35 cellular contexts compared by ENCODE assay signal in the genomic region with DNA sequence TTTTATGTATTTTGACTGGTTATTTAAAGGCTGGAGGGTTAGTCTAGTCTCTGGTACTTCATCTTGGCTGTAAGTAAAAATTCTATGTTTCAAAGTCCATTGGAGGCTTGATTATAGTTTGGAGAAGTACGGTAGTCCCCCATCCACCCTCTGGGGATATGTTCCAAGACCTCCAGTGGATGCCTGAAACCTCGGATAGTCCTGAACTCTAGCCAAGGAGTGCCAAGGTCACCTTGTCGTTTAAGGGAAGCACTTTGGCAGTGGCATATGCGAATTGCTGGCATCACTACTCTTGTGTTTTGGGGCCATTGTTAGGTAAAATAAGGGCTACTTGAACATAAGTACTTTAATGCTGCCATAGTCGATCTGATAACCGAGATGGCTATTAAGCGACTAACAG. TPM values are rescaled to one million over a fixed set of nuclear protein-coding genes. Genes with fewer than 3 reads are reported as not detected.
"Had no signal": no experiment of that assay in that cellular context is flagged by ENCODE, and none has a peak within 500 bp of the region (broad histone marks: within the 10 kb centered on the region; RNA-seq: fewer than 3 reads in every experiment).

No MANE protein-coding gene starts in this region.

- H3K4me3 ChIP-seq: ascending aorta, MG63, PC-9, SJCRH30, SK-N-MC had no signal

- H3K27me3 ChIP-seq: ascending aorta, MG63, SJCRH30 had no signal

- ATAC-seq: activated CD4-positive, alpha-beta T cell treated with anti-CD3 and anti-CD28 coated beads for 36 hours; activated CD4-positive, CD25-positive, alpha-beta regulatory T cell treated with anti-CD3 and anti-CD28 coated beads, Interleukin-2, amount 50 U/mL, for 24 hours; activated CD8-positive, alpha-beta memory T cell treated with anti-CD3 and anti-CD28 coated beads, Interleukin-2, amount 10 ng/mL, durations not matched to agents 7 days and 5 days had no signal

- H3K27me3 Mint-ChIP-seq: activated CD4-positive, alpha-beta memory T cell treated with anti-CD3 and anti-CD28 coated beads, Interleukin-2, amount 10 ng/mL, durations not matched to agents 7 days and 5 days; activated CD4-positive, alpha-beta T cell treated with anti-CD3 and anti-CD28 coated beads for 36 hours; activated CD8-positive, alpha-beta memory T cell treated with anti-CD3 and anti-CD28 coated beads, Interleukin-2, amount 10 ng/mL, durations not matched to agents 7 days and 5 days; activated naive CD4-positive, alpha-beta T cell treated with anti-CD3 and anti-CD28 coated beads, Interleukin-2, amount 50 U/mL, for 24 hours; activated naive CD8-positive, alpha-beta T cell treated with anti-CD3 and anti-CD28 coated beads, Interleukin-2, amount 10 ng/mL, durations not matched to agents 7 days and 5 days had no signal

- FAIRE-seq: RCC 7860 had no signal

- H3K9me3 Mint-ChIP-seq: activated CD4-positive, alpha-beta memory T cell treated with anti-CD3 and anti-CD28 coated beads, Interleukin-2, amount 10 ng/mL, durations not matched to agents 7 days and 5 days; activated naive CD4-positive, alpha-beta T cell treated with anti-CD3 and anti-CD28 coated beads, Interleukin-2, amount 50 U/mL, for 24 hours; activated naive CD8-positive, alpha-beta T cell treated with anti-CD3 and anti-CD28 coated beads, Interleukin-2, amount 10 ng/mL, durations not matched to agents 7 days and 5 days; activated T-helper 2 cell treated with anti-CD3 and anti-CD28 coated beads, Interferon-gamma antibody, Interleukin-2, Interleukin-4, amounts not matched to agents 10 μg/mL and 5 μg/mL and 100 μg/mL, durations not matched to agents 14 hours and 24 hours and 36 hours had no signal

- H3K4me3 Mint-ChIP-seq: activated CD4-positive, alpha-beta memory T cell treated with anti-CD3 and anti-CD28 coated beads, Interleukin-2, amount 10 ng/mL, durations not matched to agents 7 days and 5 days; activated CD4-positive, alpha-beta T cell treated with anti-CD3 and anti-CD28 coated beads for 36 hours; activated CD8-positive, alpha-beta memory T cell treated with anti-CD3 and anti-CD28 coated beads, Interleukin-2, amount 10 ng/mL, durations not matched to agents 7 days and 5 days; activated naive CD4-positive, alpha-beta T cell treated with anti-CD3 and anti-CD28 coated beads, Interleukin-2, amount 50 U/mL, for 24 hours; activated naive CD8-positive, alpha-beta T cell treated with anti-CD3 and anti-CD28 coated beads, Interleukin-2, amount 10 ng/mL, durations not matched to agents 7 days and 5 days had no signal

- H3K27ac Mint-ChIP-seq: activated CD4-positive, alpha-beta memory T cell treated with anti-CD3 and anti-CD28 coated beads, Interleukin-2, amount 10 ng/mL, durations not matched to agents 7 days and 5 days; activated CD4-positive, alpha-beta T cell treated with anti-CD3 and anti-CD28 coated beads for 36 hours; activated naive CD4-positive, alpha-beta T cell treated with anti-CD3 and anti-CD28 coated beads, Interleukin-2, amount 50 U/mL, for 24 hours; activated naive CD8-positive, alpha-beta T cell treated with anti-CD3 and anti-CD28 coated beads, Interleukin-2, amount 10 ng/mL, durations not matched to agents 7 days and 5 days; activated T-helper 2 cell treated with anti-CD3 and anti-CD28 coated beads, Interferon-gamma antibody, Interleukin-2, Interleukin-4, amounts not matched to agents 10 μg/mL and 5 μg/mL and 100 μg/mL, durations not matched to agents 14 hours and 24 hours and 36 hours had no signal

- DNase-seq: activated CD4-positive, alpha-beta memory T cell treated with anti-CD3 and anti-CD28 coated beads, Interleukin-2, amount 10 ng/mL, durations not matched to agents 7 days and 5 days; activated CD4-positive, alpha-beta T cell treated with anti-CD3 and anti-CD28 coated beads for 36 hours; activated CD8-positive, alpha-beta memory T cell treated with anti-CD3 and anti-CD28 coated beads for 24 hours; activated CD8-positive, alpha-beta memory T cell treated with anti-CD3 and anti-CD28 coated beads, Interleukin-2, amount 10 ng/mL, durations not matched to agents 7 days and 5 days; activated CD8-positive, alpha-beta memory T cell treated with anti-CD3 and anti-CD28 coated beads, Interleukin-2, amount 50 U/mL, for 48 hours; activated gamma-delta T cell; activated naive CD4-positive, alpha-beta T cell treated with Interleukin-2 at 50 U/mL for 16 hours; activated naive CD8-positive, alpha-beta T cell treated with anti-CD3 and anti-CD28 coated beads, Interleukin-2, amount 10 ng/mL, durations not matched to agents 7 days and 5 days; amygdala; caudate nucleus; cerebellar nuclear complex; Kasumi-1; KG1; MG63; NCI-H1048; NCI-H1105 treated with DMSO at 0.1 percent for 48 hours; NCI-H1436; NCI-H1694; NCI-H1930; NCI-H2081 treated with DMSO at 0.1 percent for 48 hours; NCI-H226; NCI-H446 treated with DMSO at 0.1 percent for 48 hours; NCI-H524; NCI-H69; NCI-H82; PC-9; SHP77; SJCRH30 had no signal

RNA-seq across cellular contexts. Expression of gene B3GALT2, which starts 46.2 kb away (rescaled TPM):
- total RNA-seq: activated CD4-positive, alpha-beta T cell treated with anti-CD3 and anti-CD28 coated beads for 36 hours; activated T-helper 2 cell treated with anti-CD3 and anti-CD28 coated beads, Interferon-gamma antibody, Interleukin-2, Interleukin-4, amounts not matched to agents 10 μg/mL and 5 μg/mL and 100 μg/mL, durations not matched to agents 14 hours and 24 hours and 36 hours; ascending aorta; OCI-LY7; PC-9 had no signal
